9 cellular contexts compared by ENCODE assay signal in genomic region chr5:173238312-173239232, GRCh38. TPM values are rescaled to one million over a fixed set of nuclear protein-coding genes. Genes with fewer than 3 reads are reported as not detected.
DNase-seq lines count a peak whose midpoint lies in the region; ATAC-seq and TF ChIP-seq lines count a peak whose summit lies in the region.
"Had no signal": no experiment of that assay in that cellular context is flagged by ENCODE, and none has a peak within 500 bp of the region (broad histone marks: within the 10 kb centered on the region; RNA-seq: fewer than 3 reads in every experiment).

No MANE protein-coding gene starts in this region.

- TF ChIP-seq CTCF in IMR-90 (conservative IDR thresholded peaks at IDR 0.05; ENCODE audit: low read depth, low read length): no peak
- no peak for TF ChIP-seq CTCF in endothelial cell (IDR thresholded peaks at IDR 0.05; ENCODE audit: unreplicated experiment)

- H2AK9ac ChIP-seq in IMR-90 (replicated peaks; ENCODE audit: low read depth, low read length, poor library complexity): no peak overlapping the region

- H2BK20ac ChIP-seq in IMR-90 (ENCODE audit: low read depth, low read length): no peak overlapping the region

- H3K79me1 ChIP-seq in IMR-90 (ENCODE audit: low read depth in 1 of 2, low read length in 2 of 2) (no peaks in the 10 kb centered on the region), neuronal stem cell (ENCODE audit: low read depth, low read length) (no peaks in the 10 kb centered on the region)

- TF ChIP-seq RAD21 in IMR-90 (IDR thresholded peaks at IDR 0.05; ENCODE audit: low read length): no peak

- H3K14ac ChIP-seq in IMR-90 (replicated peaks; ENCODE audit: low read depth, low read length): no peak overlapping the region
- no peak overlapping the region for H3K14ac ChIP-seq in neuronal stem cell (ENCODE audit: low read length)

- H2BK120ac ChIP-seq in IMR-90 (ENCODE audit: low read depth, low read length) (no peak overlapping the region), neuronal stem cell (ENCODE audit: low read depth, low read length) (no peak overlapping the region)

- no peak overlapping the region for H2BK12ac ChIP-seq in neuronal stem cell (ENCODE audit: low read length)

- H4K8ac ChIP-seq in IMR-90 (ENCODE audit: low read depth in 2 of 2, low read length in 2 of 2) (no peak overlapping the region), neuronal stem cell (ENCODE audit: low read depth, low read length) (no peak overlapping the region)

- H4K5ac ChIP-seq in IMR-90 (ENCODE audit: low read depth, low read length): no peak overlapping the region

- peaks cover 10% of the 10 kb centered on the region; the same call in 1 of the 2 replicates for H3K9me3 ChIP-seq in IMR-90 (ENCODE audit: control insufficient read depth, insufficient read depth, low read length)
- no peaks in the 10 kb centered on the region for H3K9me3 ChIP-seq in neuronal stem cell (replicated peaks in 1 of 2; ENCODE audit: control insufficient read depth in 2 of 2, insufficient read depth in 1 of 2, low read depth in 1 of 2, low read length in 2 of 2)
- H3K9me3 ChIP-seq: adrenal gland had no signal

- peaks cover 2% of the 10 kb centered on the region; the same call in 1 of the 2 replicates for H3K4me1 ChIP-seq in IMR-90 (ENCODE audit: control insufficient read depth, insufficient read depth, low read length)
- H3K4me1 ChIP-seq in neuronal stem cell (ENCODE audit: control insufficient read depth in 2 of 2, insufficient read depth in 1 of 2, low read depth in 1 of 2, low read length in 2 of 2): peaks cover 7% of the 10 kb centered on the region in 2 donors

- H3K27me3 Mint-ChIP-seq in endothelial cell (ENCODE audit: unreplicated experiment): peaks cover 37% of the 10 kb centered on the region

- peak overlapping the region; percentile 17; the same call in 1 of the 2 replicates for H3K4me2 ChIP-seq in IMR-90 (ENCODE audit: low read depth, low read length)
- H3K4me2 ChIP-seq in neuronal stem cell (ENCODE audit: insufficient read depth, low read length, poor library complexity, severe bottlenecking): no peak overlapping the region

- no peaks in the 10 kb centered on the region for H3K9me1 ChIP-seq in IMR-90 (ENCODE audit: insufficient read depth, low read length)

- H3K4me3 Mint-ChIP-seq in endothelial cell (ENCODE audit: unreplicated experiment): peak overlapping the region; percentile 81

- H3K27me3 ChIP-seq in IMR-90 (ENCODE audit: control insufficient read depth, insufficient read depth, low read length) (peaks cover 91% of the 10 kb centered on the region), neuronal stem cell (ENCODE audit: control insufficient read depth in 3 of 3, insufficient read depth in 3 of 3, low read depth in 1 of 3, low read length in 3 of 3) (peaks cover 67 to 99% (median 92%) of the 10 kb centered on the region in 3 experiments)

- no TSS peak for BruUV-seq in IMR-90 (replicated peaks; lab: Mats Ljungman, UMichigan)

- H3K4ac ChIP-seq in IMR-90 (ENCODE audit: low read depth, low read length) (no peak overlapping the region), neuronal stem cell (ENCODE audit: low read length) (no peak overlapping the region)

- H3K4me3 ChIP-seq in IMR-90 (ENCODE audit: insufficient read depth, low read depth, low read length): no peak overlapping the region
- no peak overlapping the region for H3K4me3 ChIP-seq in neuronal stem cell (ENCODE audit: low read length in 2 of 2)

- intact Hi-C loops in IMR-90 (cut with micrococcal nuclease): no loop called here

- H3K56ac ChIP-seq in IMR-90 (ENCODE audit: extremely low read depth, insufficient read depth, low read length): no peak overlapping the region

- H2BK15ac ChIP-seq in IMR-90 (ENCODE audit: low read depth, low read length): no peak overlapping the region
- no peak overlapping the region for H2BK15ac ChIP-seq in neuronal stem cell (ENCODE audit: low read length)

- peak; percentile 47 for DNase-seq in D341Med (ENCODE audit: low spot score)
- DNase-seq in IMR-90: no peak
- DNase-seq in endothelial cell (ENCODE audit: low spot score): peak; percentile 54
- no peak for DNase-seq in neuronal stem cell (ENCODE audit: low spot score)
- DNase-seq in NCI-H524 treated with DMSO at 0.1 percent for 48 hours (lab: John Stamatoyannopoulos, UW): no peak
- DNase-seq in activated gamma-delta T cell (lab: John Stamatoyannopoulos, UW): no peak
- DNase-seq in activated effector memory CD4-positive, alpha-beta T cell treated with Interleukin-2 at 50 U/mL for 16 hours: no peak
- DNase-seq: adrenal gland, hypothalamus had no signal

- no peaks in the 10 kb centered on the region for H3K36me3 Mint-ChIP-seq in endothelial cell (ENCODE audit: low read depth, unreplicated experiment)

- POLR2A ChIA-PET in IMR-90 (lab: Charles Lee; ENCODE audit: unreplicated experiment): no interaction called here

- H3K9me3 Mint-ChIP-seq in endothelial cell (ENCODE audit: unreplicated experiment): no peaks in the 10 kb centered on the region

- dilution Hi-C loops in IMR-90 (cut with HindIII; ENCODE audit: low sequenced_read_pairs, unreplicated experiment): no loop called here

- H2AK5ac ChIP-seq in IMR-90 (ENCODE audit: low read depth, low read length) (no peak overlapping the region), neuronal stem cell (ENCODE audit: low read depth, low read length) (peak overlapping the region; percentile 17)

- peaks cover 6% of the 10 kb centered on the region; the same call in 1 of the 2 replicates for H4K20me1 ChIP-seq in IMR-90 (ENCODE audit: insufficient read depth, low read length)

- CTCF ChIA-PET in IMR-90 (lab: Yijun Ruan, JAX): no interaction called here

- H3K9ac ChIP-seq in IMR-90 (ENCODE audit: low read depth, low read length): no peak overlapping the region
- H3K9ac ChIP-seq in neuronal stem cell (ENCODE audit: low read depth, low read length, poor library complexity): no peak overlapping the region

- H4K91ac ChIP-seq in IMR-90 (ENCODE audit: insufficient read depth, low read depth, low read length): no peak overlapping the region
- H4K91ac ChIP-seq in neuronal stem cell (ENCODE audit: low read depth, low read length, poor library complexity): no peak overlapping the region

- H3K27ac ChIP-seq in IMR-90 (ENCODE audit: insufficient read depth, low read length) (no peak overlapping the region), neuronal stem cell (replicated peaks; ENCODE audit: low read length) (no peak overlapping the region)
- H3K27ac ChIP-seq: adrenal gland had no signal

- no peak for TF ChIP-seq POLR2A in IMR-90 (IDR thresholded peaks at IDR 0.05; ENCODE audit: low read depth, low read length)

- peak overlapping the region; percentile 20 for H3K27ac Mint-ChIP-seq in endothelial cell (ENCODE audit: unreplicated experiment)

- no peak overlapping the region for H3K23ac ChIP-seq in IMR-90 (ENCODE audit: low read depth, low read length)
- H3K23ac ChIP-seq in neuronal stem cell (ENCODE audit: low read depth, low read length, poor library complexity): no peak overlapping the region

- in situ Hi-C loops in IMR-90 (cut with MboI; ENCODE audit: low sequenced_read_pairs): no loop called here

- no peaks in the 10 kb centered on the region for H3K36me3 ChIP-seq in IMR-90 (ENCODE audit: control insufficient read depth, insufficient read depth, low read length)
- no peaks in the 10 kb centered on the region for H3K36me3 ChIP-seq in neuronal stem cell (replicated peaks in 1 of 2; ENCODE audit: control insufficient read depth in 2 of 2, insufficient read depth in 2 of 2, low read length in 2 of 2)
- H3K36me3 ChIP-seq: adrenal gland had no signal

- no peak overlapping the region for H2BK5ac ChIP-seq in IMR-90 (ENCODE audit: low read depth, low read length, poor library complexity, severe bottlenecking)
- H2BK5ac ChIP-seq in neuronal stem cell (ENCODE audit: low read length): peak overlapping the region; percentile 1

- peak; percentile 40; the same call in 1 of the 2 replicates for ATAC-seq in IMR-90 (ENCODE audit: low read depth)

- H2AFZ ChIP-seq in IMR-90 (replicated peaks; ENCODE audit: low read length, poor library complexity) (peak overlapping the region; percentile 40), neuronal stem cell (ENCODE audit: low read length) (peak overlapping the region; percentile 65)

- peaks cover 53% of the 10 kb centered on the region for H3K4me1 Mint-ChIP-seq in endothelial cell (ENCODE audit: unreplicated experiment)

- H3K18ac ChIP-seq in IMR-90 (ENCODE audit: low read depth, low read length) (no peak overlapping the region), neuronal stem cell (ENCODE audit: low read length) (no peak overlapping the region)

- 5% methylated on average over 29 of the region's 74 CpGs; no CpG with 5 or more reads in 1 of the 2 experiments for WGBS in IMR-90 (ENCODE audit: extremely low coverage in 2 of 2, insufficient read length in 1 of 2), 2 experiments
- no CpG with 5 or more reads among the region's 74 CpGs for WGBS in neuronal stem cell (ENCODE audit: extremely low coverage in 2 of 2, insufficient read length in 2 of 2, insufficient replicate concordance in 1 of 2), 2 donors

TF ChIP-seq in IMR-90, 13 proteins besides CTCF, POLR2A, EP300 and RAD21 (continues in another document):
- no peak for TF ChIP-seq RCOR1 (IDR thresholded peaks at IDR 0.05; ENCODE audit: insufficient replicate concordance, low read length)
- TF ChIP-seq USF2 (IDR thresholded peaks at IDR 0.05; ENCODE audit: low read depth, low read length): no peak
- TF ChIP-seq ELK1 (IDR thresholded peaks at IDR 0.05; ENCODE audit: borderline replicate concordance, low read depth, low read length): no peak
- no peak for TF ChIP-seq BHLHE40 (IDR thresholded peaks at IDR 0.05; ENCODE audit: low read depth, low read length)

RNA-seq across cellular contexts. Expression of gene NKX2-5, which starts 3.6 kb away (rescaled TPM):
- total RNA-seq in IMR-90 (2012; rRNA removed): not detected in 2 replicates
- not detected in 2 replicates for polyA plus RNA-seq in IMR-90 (2012; rRNA removed)
- not detected in 2 replicates for polyA plus RNA-seq in IMR-90 (2012; cell fraction: cytosol; rRNA removed)
- 0.03 and 0.05 TPM in 2 replicates for polyA plus RNA-seq in IMR-90 (2012; cell fraction: nucleus; rRNA removed; ENCODE audit: low replicate concordance)
- total RNA-seq in endothelial cell (ENCODE audit: unreplicated experiment): not detected
- 0.13 TPM for polyA plus RNA-seq in neuronal stem cell (2013, experiment 1 of 2)
- polyA plus RNA-seq in neuronal stem cell (2013, experiment 2 of 2): 0.08 TPM
- total RNA-seq: adrenal gland had no signal

Comparison
In these comparisons a context has a peak if more than half of its experiments do, and no peak if none do; other contexts are left out.
1. DNase-seq: peak in D341Med (single experiment) and endothelial cell (single experiment); none in IMR-90 (single experiment), neuronal stem cell (single experiment), NCI-H524 treated with DMSO at 0.1 percent for 48 hours (single experiment), activated gamma-delta T cell (single experiment) and activated effector memory CD4-positive, alpha-beta T cell treated with Interleukin-2 at 50 U/mL for 16 hours (single experiment).